9 cellular contexts compared by ENCODE assay signal in the genomic region with DNA sequence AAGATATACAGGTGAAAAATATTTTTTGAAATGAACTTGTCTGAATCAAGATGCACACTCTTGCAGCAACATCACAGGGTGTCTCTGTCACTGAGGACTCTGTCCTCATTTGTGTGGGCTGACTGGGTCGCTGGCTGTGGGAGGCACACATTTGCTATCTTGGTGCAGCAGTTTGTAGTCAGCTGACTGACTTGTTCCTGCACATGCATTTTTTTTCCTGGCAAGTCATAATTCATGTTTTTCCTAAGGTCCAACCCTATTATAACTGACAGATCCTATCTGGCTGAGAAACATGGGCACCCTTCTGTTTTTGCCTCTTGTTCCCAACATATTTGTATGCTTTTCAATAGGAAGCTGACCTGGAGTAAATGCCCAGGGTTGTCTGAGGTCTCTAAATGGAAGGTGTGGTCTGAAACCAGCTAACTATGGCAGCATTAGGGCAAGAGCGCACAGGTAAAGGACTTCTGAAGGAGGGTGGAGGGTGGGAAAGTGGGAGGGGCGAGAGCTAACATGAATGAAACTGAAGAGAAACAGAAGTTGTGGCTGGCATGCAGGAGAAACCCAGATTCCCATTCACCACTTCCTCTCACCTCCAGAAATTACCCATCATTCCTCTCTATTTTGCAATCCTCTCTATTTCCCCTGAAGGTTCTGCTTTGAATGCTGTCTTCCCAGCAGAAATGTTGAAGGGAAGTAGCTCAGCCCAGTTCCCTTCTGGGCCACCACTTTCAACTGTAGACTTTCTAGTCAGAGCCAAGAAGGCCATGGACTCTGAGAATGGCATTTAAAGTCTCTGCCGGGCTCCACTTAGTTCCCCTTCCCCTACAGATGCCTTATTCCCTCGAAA.
DNase-seq lines count a peak whose midpoint lies in the region; ATAC-seq and TF ChIP-seq lines count a peak whose summit lies in the region.
"Had no signal": no experiment of that assay in that cellular context is flagged by ENCODE, and none has a peak within 500 bp of the region (broad histone marks: within the 10 kb centered on the region; RNA-seq: fewer than 3 reads in every experiment).

No MANE protein-coding gene starts in this region.

- peak overlapping the region; percentile 87 for H3K27ac Mint-ChIP-seq in activated T-cell treated with anti-CD3 and anti-CD28 coated beads, Interleukin-2, amount 50 U/mL, for 72 hours
- peak overlapping the region; percentile 79 for H3K27ac Mint-ChIP-seq in WTC11

- peak overlapping the region; percentile 38 to 63 for H3K4me3 Mint-ChIP-seq in activated T-cell treated with anti-CD3 and anti-CD28 coated beads, Interleukin-2, amount 50 U/mL, for 72 hours
- no peak overlapping the region for H3K4me3 Mint-ChIP-seq in WTC11

- peak overlapping the region in 3 of 4 donors; percentile 43 to 74 (median 73) for H3K27ac ChIP-seq in tibial nerve
- H3K27ac ChIP-seq in Karpas-422 (ENCODE audit: low read length): no peak overlapping the region
- H3K27ac ChIP-seq: C4-2B had no signal

- DNase-seq in activated T-cell treated with anti-CD3 and anti-CD28 coated beads, Interleukin-2, amount 50 U/mL, for 72 hours: peak; percentile 11 to 14
- DNase-seq in activated T-cell treated with anti-CD3 and anti-CD28 coated beads for 4 hours: no peak
- DNase-seq in WTC11 (ENCODE audit: low spot score): no peak
- DNase-seq in tibial nerve (ENCODE audit: low spot score in 2 of 2): no peak
- no peak for DNase-seq in Karpas-422

- peaks cover 2 to 8% of the 10 kb centered on the region in 2 donors for H3K36me3 Mint-ChIP-seq in activated T-cell treated with anti-CD3 and anti-CD28 coated beads, Interleukin-2, amount 50 U/mL, for 72 hours (ENCODE audit: insufficient read depth in 2 of 2)
- no peaks in the 10 kb centered on the region for H3K36me3 Mint-ChIP-seq in WTC11

- peaks cover 71% of the 10 kb centered on the region for H3K4me1 Mint-ChIP-seq in activated T-cell treated with anti-CD3 and anti-CD28 coated beads, Interleukin-2, amount 50 U/mL, for 72 hours (ENCODE audit: low read depth)
- peaks cover 64% of the 10 kb centered on the region for H3K4me1 Mint-ChIP-seq in WTC11

- POLR2A ChIA-PET in WTC11 (lab: Charles Lee): no interaction called here

- no peaks in the 10 kb centered on the region for H3K27me3 Mint-ChIP-seq in activated T-cell treated with anti-CD3 and anti-CD28 coated beads, Interleukin-2, amount 50 U/mL, for 72 hours (ENCODE audit: low read depth)
- peaks cover 4% of the 10 kb centered on the region for H3K27me3 Mint-ChIP-seq in WTC11 (ENCODE audit: low read depth)

- H3K9me3 ChIP-seq in iPS-18c (ENCODE audit: control insufficient read depth, insufficient read depth, low read length) (no peaks in the 10 kb centered on the region), tibial nerve (no peaks in the 10 kb centered on the region), Karpas-422 (ENCODE audit: low read length) (no peaks in the 10 kb centered on the region)

- TF ChIP-seq CTCF in WTC11 (IDR thresholded peaks at IDR 0.05) (no peak), tibial nerve (IDR thresholded peaks at IDR 0.05) (no peak)

- WGBS in tibial nerve, 2 donors: 53 to 55% methylated on average over 5 of the region's 5 CpGs

- ATAC-seq in activated T-cell treated with anti-CD3 and anti-CD28 coated beads, Interleukin-2, amount 50 U/mL, for 72 hours (replicated peaks in 1 of 2): no peak
- ATAC-seq in WTC11 (peak; percentile 24; the same call in 1 of the 2 replicates), HG03442 (IDR thresholded peaks at IDR 0.05; ENCODE audit: unreplicated experiment) (no peak), GM18511 (IDR thresholded peaks at IDR 0.05; ENCODE audit: unreplicated experiment) (no peak)

- no peak overlapping the region for H3K4me2 ChIP-seq in Karpas-422 (ENCODE audit: low read depth, low read length, poor library complexity, severe bottlenecking)

- H3K9me2 ChIP-seq in Karpas-422 (replicated peaks; ENCODE audit: insufficient read depth, low read length): no peaks in the 10 kb centered on the region

- no peaks in the 10 kb centered on the region for H4K20me1 ChIP-seq in Karpas-422 (ENCODE audit: insufficient read depth, low read depth, low read length)

- TF ChIP-seq EP300 in tibial nerve (IDR thresholded peaks at IDR 0.05): peak in 1 of 2 donors; percentile 78

- CTCF ChIA-PET in WTC11 (lab: Charles Lee): interaction anchor here (0.8 to 1.1 kb wide), 3 partner anchors 9 to 158 kb away, joined by 3 read pairs; no protein-coding TSS in a partner anchor

- H2AFZ ChIP-seq in Karpas-422 (ENCODE audit: low read length): no peak overlapping the region

- H3K9me3 Mint-ChIP-seq in activated T-cell treated with anti-CD3 and anti-CD28 coated beads, Interleukin-2, amount 50 U/mL, for 72 hours: no peaks in the 10 kb centered on the region
- no peaks in the 10 kb centered on the region for H3K9me3 Mint-ChIP-seq in WTC11

- H3K9ac ChIP-seq in Karpas-422 (ENCODE audit: low read length): no peak overlapping the region

- H3K36me3 ChIP-seq in tibial nerve (no peaks in the 10 kb centered on the region), Karpas-422 (ENCODE audit: insufficient read depth, low read length) (no peaks in the 10 kb centered on the region)

- H3K4me3 ChIP-seq in iPS-18c (ENCODE audit: insufficient read depth, low read depth, low read length) (0 out of 2 replicates have a peak overlapping the region, but pooled peaks have one; percentile 6), tibial nerve (no peak overlapping the region), Karpas-422 (ENCODE audit: low read length) (no peak overlapping the region)

- H3K79me2 ChIP-seq in Karpas-422 (ENCODE audit: low read length): no peaks in the 10 kb centered on the region

- peaks cover 0 to 88% (median 50%) of the 10 kb centered on the region in 4 donors for H3K4me1 ChIP-seq in tibial nerve
- peaks cover 10% of the 10 kb centered on the region for H3K4me1 ChIP-seq in Karpas-422 (ENCODE audit: low read length)

- H3K27me3 ChIP-seq in tibial nerve: no peaks in the 10 kb centered on the region
- no peaks in the 10 kb centered on the region for H3K27me3 ChIP-seq in Karpas-422 (ENCODE audit: low read length)

- TF ChIP-seq POLR2A in tibial nerve (IDR thresholded peaks at IDR 0.05): no peak

TF ChIP-seq in WTC11, 78 proteins besides CTCF, POLR2A, EP300 and RAD21:
- TF ChIP-seq, protein P1, sequence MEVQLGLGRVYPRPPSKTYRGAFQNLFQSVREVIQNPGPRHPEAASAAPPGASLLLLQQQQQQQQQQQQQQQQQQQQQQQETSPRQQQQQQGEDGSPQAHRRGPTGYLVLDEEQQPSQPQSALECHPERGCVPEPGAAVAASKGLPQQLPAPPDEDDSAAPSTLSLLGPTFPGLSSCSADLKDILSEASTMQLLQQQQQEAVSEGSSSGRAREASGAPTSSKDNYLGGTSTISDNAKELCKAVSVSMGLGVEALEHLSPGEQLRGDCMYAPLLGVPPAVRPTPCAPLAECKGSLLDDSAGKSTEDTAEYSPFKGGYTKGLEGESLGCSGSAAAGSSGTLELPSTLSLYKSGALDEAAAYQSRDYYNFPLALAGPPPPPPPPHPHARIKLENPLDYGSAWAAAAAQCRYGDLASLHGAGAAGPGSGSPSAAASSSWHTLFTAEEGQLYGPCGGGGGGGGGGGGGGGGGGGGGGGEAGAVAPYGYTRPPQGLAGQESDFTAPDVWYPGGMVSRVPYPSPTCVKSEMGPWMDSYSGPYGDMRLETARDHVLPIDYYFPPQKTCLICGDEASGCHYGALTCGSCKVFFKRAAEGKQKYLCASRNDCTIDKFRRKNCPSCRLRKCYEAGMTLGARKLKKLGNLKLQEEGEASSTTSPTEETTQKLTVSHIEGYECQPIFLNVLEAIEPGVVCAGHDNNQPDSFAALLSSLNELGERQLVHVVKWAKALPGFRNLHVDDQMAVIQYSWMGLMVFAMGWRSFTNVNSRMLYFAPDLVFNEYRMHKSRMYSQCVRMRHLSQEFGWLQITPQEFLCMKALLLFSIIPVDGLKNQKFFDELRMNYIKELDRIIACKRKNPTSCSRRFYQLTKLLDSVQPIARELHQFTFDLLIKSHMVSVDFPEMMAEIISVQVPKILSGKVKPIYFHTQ (CRISPR knock-in tag; IDR thresholded peaks at IDR 0.05): no peak
- TF ChIP-seq GABPB1 (CRISPR knock-in tag; IDR thresholded peaks at IDR 0.05): no peak
- no peak for TF ChIP-seq NFE2L1 (CRISPR knock-in tag; IDR thresholded peaks at IDR 0.05)
- TF ChIP-seq TEAD4 (CRISPR knock-in tag; IDR thresholded peaks at IDR 0.05): no peak
- no peak for TF ChIP-seq ZNF219 (CRISPR knock-in tag; IDR thresholded peaks at IDR 0.05; ENCODE audit: borderline replicate concordance)
- TF ChIP-seq, protein P2, sequence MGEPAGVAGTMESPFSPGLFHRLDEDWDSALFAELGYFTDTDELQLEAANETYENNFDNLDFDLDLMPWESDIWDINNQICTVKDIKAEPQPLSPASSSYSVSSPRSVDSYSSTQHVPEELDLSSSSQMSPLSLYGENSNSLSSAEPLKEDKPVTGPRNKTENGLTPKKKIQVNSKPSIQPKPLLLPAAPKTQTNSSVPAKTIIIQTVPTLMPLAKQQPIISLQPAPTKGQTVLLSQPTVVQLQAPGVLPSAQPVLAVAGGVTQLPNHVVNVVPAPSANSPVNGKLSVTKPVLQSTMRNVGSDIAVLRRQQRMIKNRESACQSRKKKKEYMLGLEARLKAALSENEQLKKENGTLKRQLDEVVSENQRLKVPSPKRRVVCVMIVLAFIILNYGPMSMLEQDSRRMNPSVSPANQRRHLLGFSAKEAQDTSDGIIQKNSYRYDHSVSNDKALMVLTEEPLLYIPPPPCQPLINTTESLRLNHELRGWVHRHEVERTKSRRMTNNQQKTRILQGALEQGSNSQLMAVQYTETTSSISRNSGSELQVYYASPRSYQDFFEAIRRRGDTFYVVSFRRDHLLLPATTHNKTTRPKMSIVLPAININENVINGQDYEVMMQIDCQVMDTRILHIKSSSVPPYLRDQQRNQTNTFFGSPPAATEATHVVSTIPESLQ (CRISPR knock-in tag; IDR thresholded peaks at IDR 0.05): no peak
- no peak for TF ChIP-seq FOXJ3 (CRISPR knock-in tag; IDR thresholded peaks at IDR 0.05; ENCODE audit: borderline replicate concordance)
- TF ChIP-seq, protein P3, sequence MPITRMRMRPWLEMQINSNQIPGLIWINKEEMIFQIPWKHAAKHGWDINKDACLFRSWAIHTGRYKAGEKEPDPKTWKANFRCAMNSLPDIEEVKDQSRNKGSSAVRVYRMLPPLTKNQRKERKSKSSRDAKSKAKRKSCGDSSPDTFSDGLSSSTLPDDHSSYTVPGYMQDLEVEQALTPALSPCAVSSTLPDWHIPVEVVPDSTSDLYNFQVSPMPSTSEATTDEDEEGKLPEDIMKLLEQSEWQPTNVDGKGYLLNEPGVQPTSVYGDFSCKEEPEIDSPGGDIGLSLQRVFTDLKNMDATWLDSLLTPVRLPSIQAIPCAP (CRISPR knock-in tag; IDR thresholded peaks at IDR 0.05): no peak

Comparison
In these comparisons a context has a peak if more than half of its experiments do, and no peak if none do; other contexts are left out.
1. DNase-seq: peak in activated T-cell treated with anti-CD3 and anti-CD28 coated beads, Interleukin-2, amount 50 U/mL, for 72 hours (2 of 2); none in activated T-cell treated with anti-CD3 and anti-CD28 coated beads for 4 hours (single experiment), WTC11 (single experiment), tibial nerve (0 of 2) and Karpas-422 (single experiment).